In the genomic region with DNA sequence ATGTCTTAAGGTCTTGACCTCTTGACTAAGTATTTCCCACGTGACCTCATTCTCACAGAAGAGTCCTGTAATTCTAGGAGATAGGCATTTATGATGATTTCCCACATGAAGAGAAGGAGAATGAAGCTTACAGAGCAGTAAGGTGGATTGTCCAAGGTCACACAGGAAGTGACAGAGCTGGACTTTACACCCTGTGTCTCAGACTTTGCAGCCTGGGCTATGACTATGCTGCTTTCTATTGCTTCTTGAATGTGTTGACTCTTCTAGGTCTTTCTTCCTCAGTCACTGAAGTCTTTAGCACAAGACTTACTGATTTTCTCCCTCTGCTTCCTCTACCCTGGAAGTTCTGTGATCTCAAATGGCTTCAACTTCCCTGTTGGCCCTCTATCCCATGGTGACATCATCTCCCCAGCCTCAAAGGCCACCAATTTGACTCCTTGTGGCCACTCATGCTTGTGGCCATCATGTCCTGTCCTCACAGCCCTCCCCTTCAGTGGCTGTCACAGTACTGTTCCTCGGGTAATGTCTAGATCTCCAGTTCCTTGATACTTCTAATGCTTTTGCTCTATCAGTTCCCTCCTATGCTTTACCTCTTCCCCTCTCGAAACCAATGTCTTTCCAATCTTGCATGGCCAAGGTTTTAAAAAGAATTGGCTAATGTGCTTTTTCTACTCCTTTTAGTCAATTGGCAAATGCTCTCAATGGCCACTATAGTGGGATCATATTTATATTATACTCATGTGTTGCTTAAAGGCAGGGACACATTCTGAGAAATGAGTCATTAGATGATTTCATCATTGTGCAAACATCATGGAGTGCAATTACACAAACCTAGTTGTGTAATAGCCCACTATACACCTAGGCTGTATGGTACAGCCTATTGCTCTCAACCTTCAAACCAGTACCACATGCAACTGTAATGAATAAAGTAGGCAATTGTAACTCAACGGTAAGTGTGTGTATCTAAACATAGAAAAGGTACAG, we compare ENCODE assay signal across 11 cellular contexts.
DNase-seq lines count a peak whose midpoint lies in the region; ATAC-seq lines count a peak whose summit lies in the region.
"Had no signal": no experiment of that assay in that cellular context is flagged by ENCODE, and none has a peak within 500 bp of the region (broad histone marks: within the 10 kb centered on the region; RNA-seq: fewer than 3 reads in every experiment).

No MANE protein-coding gene starts in this region.

- DNase-seq in ACHN (peak; percentile 33), HT-29 (ENCODE audit: low spot score) (peak; percentile 11), SW480 (ENCODE audit: low spot score) (peak; percentile 82), iris pigment epithelial cell (ENCODE audit: low read depth) (peak; percentile 91), Kasumi-1 (lab: John Stamatoyannopoulos, UW) (no peak)
- no peak for DNase-seq in stimulated activated naive CD4-positive, alpha-beta T cell treated with Interleukin-2 at 50 U/mL for 16 hours (lab: John Stamatoyannopoulos, UW)
- no peak for DNase-seq in activated CD4-positive, alpha-beta T cell treated with anti-CD3 and anti-CD28 coated beads for 4 hours
- DNase-seq: CD4-positive, CD25-positive, alpha-beta regulatory T cell; posterior cingulate gyrus; WERI-Rb-1 had no signal

- in situ Hi-C loops in ACHN (cut with HindIII; ENCODE audit: low pct_ligation_motif_present, low pct_unique_long_range_greater_than_20kb, low sequenced_read_pairs), result no loop called here

- ATAC-seq in GM18519 (IDR thresholded peaks at IDR 0.05; ENCODE audit: low FRiP score, unreplicated experiment), result no peak

Comparison
In these comparisons a context has a peak if more than half of its experiments do, and no peak if none do; other contexts are left out.
1. DNase-seq: peak in ACHN (single experiment), HT-29 (single experiment), SW480 (single experiment) and iris pigment epithelial cell (single experiment); none in stimulated activated naive CD4-positive, alpha-beta T cell treated with Interleukin-2 at 50 U/mL for 16 hours (single experiment), Kasumi-1 (0 of 2) and activated CD4-positive, alpha-beta T cell treated with anti-CD3 and anti-CD28 coated beads for 4 hours (0 of 2).